14 cellular contexts compared by ENCODE assay signal in the genomic region with DNA sequence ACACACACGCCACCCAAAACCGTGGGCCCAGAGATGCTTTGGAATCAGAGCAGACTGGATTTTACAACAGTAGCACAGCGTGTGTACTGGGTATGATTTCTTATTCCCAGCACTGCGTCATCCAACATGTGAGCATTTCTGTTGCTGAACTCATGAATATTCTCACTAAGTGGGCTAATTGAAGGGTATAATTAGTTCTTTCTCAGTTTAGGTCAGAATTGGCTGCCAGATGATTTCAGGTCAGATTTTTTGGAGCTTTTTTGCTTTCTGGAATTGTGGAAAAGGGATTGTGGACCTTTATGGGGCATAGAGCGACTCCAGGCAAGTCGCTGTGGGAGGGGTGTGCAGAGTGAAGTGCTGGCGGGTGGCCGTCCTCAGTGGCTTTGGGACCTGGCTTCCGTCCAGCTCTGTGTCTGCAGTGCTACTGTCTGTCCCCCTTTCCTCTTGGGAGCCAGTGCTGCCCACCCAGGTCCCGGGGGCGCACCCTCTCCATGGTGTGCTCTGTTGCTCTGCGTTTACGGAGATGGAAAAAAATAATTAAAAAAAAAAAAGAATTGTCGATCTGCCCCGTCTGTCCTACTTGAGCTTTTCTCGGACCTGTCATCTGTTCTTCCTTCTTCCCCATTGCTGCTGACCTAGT. TPM values are rescaled to one million over a fixed set of nuclear protein-coding genes. Genes with fewer than 3 reads are reported as not detected.
DNase-seq lines count a peak whose midpoint lies in the region; ATAC-seq and TF ChIP-seq lines count a peak whose summit lies in the region.
"Had no signal": no experiment of that assay in that cellular context is flagged by ENCODE, and none has a peak within 500 bp of the region (broad histone marks: within the 10 kb centered on the region; RNA-seq: fewer than 3 reads in every experiment).

No MANE protein-coding gene starts in this region.

- ATAC-seq in heart right ventricle (peak; percentile 48 to 74 (median 63)), HG03175 (IDR thresholded peaks at IDR 0.05; ENCODE audit: unreplicated experiment) (no peak)
- ATAC-seq: activated CD4-positive, alpha-beta T cell treated with anti-CD3 and anti-CD28 coated beads for 36 hours had no signal

- H3K36me3 ChIP-seq in BE2C (peaks cover 8% of the 10 kb centered on the region; the same call in 1 of the 2 replicates), heart right ventricle (no peaks in the 10 kb centered on the region), rectal smooth muscle tissue (ENCODE audit: control insufficient read depth, insufficient read depth, low read length) (no peaks in the 10 kb centered on the region)

- H3K9me3 ChIP-seq in BE2C = no peaks in the 10 kb centered on the region
- H3K9me3 ChIP-seq in heart right ventricle = no peaks in the 10 kb centered on the region

- H3K27ac ChIP-seq in heart right ventricle (peak overlapping the region in 6 of 10 donors; percentile 3 to 42 (median 16)), rectal smooth muscle tissue (ENCODE audit: low read depth, low read length) (peak overlapping the region; percentile 62)
- H3K27ac ChIP-seq: epithelial cell of prostate had no signal

- H3K4me3 ChIP-seq in BE2C (ENCODE audit: low read depth, low read length) (no peak overlapping the region), heart right ventricle (peak overlapping the region in 7 of 10 donors; percentile 5 to 35 (median 14)), rectal smooth muscle tissue (ENCODE audit: low read length) (peak overlapping the region; percentile 24)

- DNase-seq in BE2C (peak; percentile 51), astrocyte of the hippocampus (ENCODE audit: low read depth, low spot score) (peak; percentile 46), heart right ventricle (peak; percentile 45 to 66), NCI-H2227 (lab: John Stamatoyannopoulos, UW; ENCODE audit: unreplicated experiment) (no peak), NCI-H187 (lab: John Stamatoyannopoulos, UW) (no peak)
- no peak for DNase-seq in activated CD4-positive, alpha-beta T cell treated with anti-CD3 and anti-CD28 coated beads, Interleukin-2, amount 50 U/mL, for 4 hours
- DNase-seq: activated CD4-positive, alpha-beta T cell treated with anti-CD3 and anti-CD28 coated beads for 36 hours; Kasumi-1; NCI-H1930; small intestine; T-helper 1 cell had no signal

- H3K9ac ChIP-seq in rectal smooth muscle tissue (ENCODE audit: low read length) = no peak overlapping the region

- 36 to 39% methylated on average over 16 of the region's 16 CpGs for WGBS in heart right ventricle, 2 donors

- intact Hi-C loops in heart right ventricle (cut with DNase I) = loop anchor here in 1 of 10 donors (10.0 kb wide), 1 partner anchor 50 kb away; no protein-coding TSS in a partner anchor

- no peaks in the 10 kb centered on the region for H3K27me3 ChIP-seq in BE2C
- no peaks in the 10 kb centered on the region for H3K27me3 ChIP-seq in heart right ventricle
- no peaks in the 10 kb centered on the region for H3K27me3 ChIP-seq in rectal smooth muscle tissue (ENCODE audit: control insufficient read depth, insufficient read depth, low read length)

- H3K4me1 ChIP-seq in BE2C = 0 out of 2 replicates have a peak, but pooled peaks cover 6% of the 10 kb centered on the region
- H3K4me1 ChIP-seq in heart right ventricle = peaks cover 22 to 90% (median 45%) of the 10 kb centered on the region in 9 donors
- H3K4me1 ChIP-seq in rectal smooth muscle tissue (ENCODE audit: control insufficient read depth, insufficient read depth, low read length) = peaks cover 23% of the 10 kb centered on the region

- TF ChIP-seq CTCF in BE2C (IDR thresholded peaks at IDR 0.05; ENCODE audit: low read depth, low read length) (no peak), heart right ventricle (IDR thresholded peaks at IDR 0.05) (no peak)

RNA-seq across cellular contexts. Expression of a gene that starts 25.0 kb away (rescaled TPM):
- polyA plus RNA-seq in BE2C (2012; ENCODE audit: insufficient read depth, insufficient read length, low read depth) = 129 TPM
- total RNA-seq in heart right ventricle = 10 to 100 TPM; 27.5 to 66.6 (median 31.0) TPM
- 10 to 100 TPM; 16.5 to 24.7 TPM for polyA plus RNA-seq in heart right ventricle

Comparison
In these comparisons a context has a peak if more than half of its experiments do, and no peak if none do; other contexts are left out.
1. DNase-seq: peak in BE2C (single experiment), astrocyte of the hippocampus (single experiment) and heart right ventricle (2 of 2); none in activated CD4-positive, alpha-beta T cell treated with anti-CD3 and anti-CD28 coated beads, Interleukin-2, amount 50 U/mL, for 4 hours (0 of 2), NCI-H2227 (single experiment) and NCI-H187 (0 of 2).